Comparison of ENCODE assay signal across 1 cellular context in the genomic region with DNA sequence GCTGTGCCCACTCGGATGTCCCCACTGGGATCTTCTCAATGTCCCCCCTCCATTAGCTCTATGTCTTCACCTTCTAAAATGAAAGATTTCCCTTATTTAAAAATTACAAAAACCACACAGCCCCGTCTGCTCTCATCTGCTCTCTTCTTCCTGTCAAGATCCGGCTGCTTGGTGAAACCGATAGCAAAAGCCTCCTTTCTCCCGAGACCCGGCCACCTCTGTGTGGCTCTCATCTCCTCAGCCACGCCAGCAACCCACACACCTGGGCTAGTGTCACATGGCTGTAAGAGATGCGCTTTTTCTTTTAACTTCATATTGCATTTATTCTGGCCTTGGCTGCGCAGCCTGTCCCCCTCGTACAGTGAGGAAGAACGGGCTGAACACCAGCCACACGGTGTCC.
TF ChIP-seq lines count a peak whose summit lies in the region.

No MANE protein-coding gene starts in this region.

TF ChIP-seq in WTC11, 78 proteins besides CTCF, POLR2A, EP300 and RAD21:
- TF ChIP-seq FOXP1 (CRISPR knock-in tag; IDR thresholded peaks at IDR 0.05; ENCODE audit: borderline replicate concordance) (no peak), SOX15 (CRISPR knock-in tag; IDR thresholded peaks at IDR 0.05) (no peak), IRF2 (CRISPR knock-in tag; IDR thresholded peaks at IDR 0.05; ENCODE audit: borderline replicate concordance, low read depth) (no peak), OVOL2 (CRISPR knock-in tag; IDR thresholded peaks at IDR 0.05; ENCODE audit: borderline replicate concordance) (no peak), ZNF416 (CRISPR knock-in tag; IDR thresholded peaks at IDR 0.05) (no peak), GABPB1 (CRISPR knock-in tag; IDR thresholded peaks at IDR 0.05) (no peak), ETV6 (CRISPR knock-in tag; IDR thresholded peaks at IDR 0.05) (no peak), ZNF671 (CRISPR knock-in tag; IDR thresholded peaks at IDR 0.05) (no peak), SMAD4 (CRISPR knock-in tag; IDR thresholded peaks at IDR 0.05) (no peak), RELA (CRISPR knock-in tag; IDR thresholded peaks at IDR 0.05; ENCODE audit: borderline replicate concordance) (no peak)
- TF ChIP-seq, protein P1, sequence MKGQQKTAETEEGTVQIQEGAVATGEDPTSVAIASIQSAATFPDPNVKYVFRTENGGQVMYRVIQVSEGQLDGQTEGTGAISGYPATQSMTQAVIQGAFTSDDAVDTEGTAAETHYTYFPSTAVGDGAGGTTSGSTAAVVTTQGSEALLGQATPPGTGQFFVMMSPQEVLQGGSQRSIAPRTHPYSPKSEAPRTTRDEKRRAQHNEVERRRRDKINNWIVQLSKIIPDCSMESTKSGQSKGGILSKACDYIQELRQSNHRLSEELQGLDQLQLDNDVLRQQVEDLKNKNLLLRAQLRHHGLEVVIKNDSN (CRISPR knock-in tag; IDR thresholded peaks at IDR 0.05): no peak
- TF ChIP-seq, protein P2, sequence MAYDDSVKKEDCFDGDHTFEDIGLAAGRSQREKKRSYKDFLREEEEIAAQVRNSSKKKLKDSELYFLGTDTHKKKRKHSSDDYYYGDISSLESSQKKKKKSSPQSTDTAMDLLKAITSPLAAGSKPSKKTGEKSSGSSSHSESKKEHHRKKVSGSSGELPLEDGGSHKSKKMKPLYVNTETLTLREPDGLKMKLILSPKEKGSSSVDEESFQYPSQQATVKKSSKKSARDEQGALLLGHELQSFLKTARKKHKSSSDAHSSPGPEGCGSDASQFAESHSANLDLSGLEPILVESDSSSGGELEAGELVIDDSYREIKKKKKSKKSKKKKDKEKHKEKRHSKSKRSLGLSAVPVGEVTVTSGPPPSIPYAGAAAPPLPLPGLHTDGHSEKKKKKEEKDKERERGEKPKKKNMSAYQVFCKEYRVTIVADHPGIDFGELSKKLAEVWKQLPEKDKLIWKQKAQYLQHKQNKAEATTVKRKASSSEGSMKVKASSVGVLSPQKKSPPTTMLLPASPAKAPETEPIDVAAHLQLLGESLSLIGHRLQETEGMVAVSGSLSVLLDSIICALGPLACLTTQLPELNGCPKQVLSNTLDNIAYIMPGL (CRISPR knock-in tag; IDR thresholded peaks at IDR 0.05): no peak
- TF ChIP-seq, protein P3, sequence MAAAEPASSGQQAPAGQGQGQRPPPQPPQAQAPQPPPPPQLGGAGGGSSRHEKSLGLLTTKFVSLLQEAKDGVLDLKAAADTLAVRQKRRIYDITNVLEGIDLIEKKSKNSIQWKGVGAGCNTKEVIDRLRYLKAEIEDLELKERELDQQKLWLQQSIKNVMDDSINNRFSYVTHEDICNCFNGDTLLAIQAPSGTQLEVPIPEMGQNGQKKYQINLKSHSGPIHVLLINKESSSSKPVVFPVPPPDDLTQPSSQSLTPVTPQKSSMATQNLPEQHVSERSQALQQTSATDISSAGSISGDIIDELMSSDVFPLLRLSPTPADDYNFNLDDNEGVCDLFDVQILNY (CRISPR knock-in tag; IDR thresholded peaks at IDR 0.05): no peak
- TF ChIP-seq, protein P4, sequence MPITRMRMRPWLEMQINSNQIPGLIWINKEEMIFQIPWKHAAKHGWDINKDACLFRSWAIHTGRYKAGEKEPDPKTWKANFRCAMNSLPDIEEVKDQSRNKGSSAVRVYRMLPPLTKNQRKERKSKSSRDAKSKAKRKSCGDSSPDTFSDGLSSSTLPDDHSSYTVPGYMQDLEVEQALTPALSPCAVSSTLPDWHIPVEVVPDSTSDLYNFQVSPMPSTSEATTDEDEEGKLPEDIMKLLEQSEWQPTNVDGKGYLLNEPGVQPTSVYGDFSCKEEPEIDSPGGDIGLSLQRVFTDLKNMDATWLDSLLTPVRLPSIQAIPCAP (CRISPR knock-in tag; IDR thresholded peaks at IDR 0.05): no peak
- TF ChIP-seq, protein P5, sequence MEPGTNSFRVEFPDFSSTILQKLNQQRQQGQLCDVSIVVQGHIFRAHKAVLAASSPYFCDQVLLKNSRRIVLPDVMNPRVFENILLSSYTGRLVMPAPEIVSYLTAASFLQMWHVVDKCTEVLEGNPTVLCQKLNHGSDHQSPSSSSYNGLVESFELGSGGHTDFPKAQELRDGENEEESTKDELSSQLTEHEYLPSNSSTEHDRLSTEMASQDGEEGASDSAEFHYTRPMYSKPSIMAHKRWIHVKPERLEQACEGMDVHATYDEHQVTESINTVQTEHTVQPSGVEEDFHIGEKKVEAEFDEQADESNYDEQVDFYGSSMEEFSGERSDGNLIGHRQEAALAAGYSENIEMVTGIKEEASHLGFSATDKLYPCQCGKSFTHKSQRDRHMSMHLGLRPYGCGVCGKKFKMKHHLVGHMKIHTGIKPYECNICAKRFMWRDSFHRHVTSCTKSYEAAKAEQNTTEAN (CRISPR knock-in tag; IDR thresholded peaks at IDR 0.05): no peak
